14 cellular contexts compared by ENCODE assay signal in genomic region chr10:94496010-94496409, GRCh38. TPM values are rescaled to one million over a fixed set of nuclear protein-coding genes. Genes with fewer than 3 reads are reported as not detected.
A peak's percentile ranks its signal among the peaks of the same experiment; 100 is the strongest.
DNase-seq lines count a peak whose midpoint lies in the region; ATAC-seq, FAIRE-seq and TF ChIP-seq lines count a peak whose summit lies in the region.
"Had no signal": no experiment of that assay in that cellular context is flagged by ENCODE, and none has a peak within 500 bp of the region (broad histone marks: within the 10 kb centered on the region; RNA-seq: fewer than 3 reads in every experiment).

No MANE protein-coding gene starts in this region.

- DNase-seq in HTR-8/SVneo (ENCODE audit: insufficient read length, low spot score) (peak; percentile 33), anterior cingulate cortex (lab: John Stamatoyannopoulos, UW) (no peak), NCI-H524 treated with DMSO at 0.1 percent for 48 hours (lab: John Stamatoyannopoulos, UW) (no peak), middle frontal gyrus (ENCODE audit: extremely low spot score, low spot score) (no peak), gastrocnemius medialis (no peak)
- DNase-seq: aorta; NCI-H1417 treated with DMSO at 0.1 percent for 48 hours; nephron progenitor cell; stimulated activated naive CD8-positive, alpha-beta T cell treated with anti-CD3 and anti-CD28 coated beads, Interleukin-15, Interleukin-2, amounts not matched to agents 100 U/mL and 50 U/mL, for 24 hours; T-helper 9 cell had no signal

- no peak overlapping the region for H3K9ac ChIP-seq in skeletal muscle satellite cell (ENCODE audit: low read depth, low read length)

- ATAC-seq in GM18873 (IDR thresholded peaks at IDR 0.05; ENCODE audit: low FRiP score, unreplicated experiment) (peak; percentile 50), HG02588 (IDR thresholded peaks at IDR 0.05; ENCODE audit: unreplicated experiment) (peak; percentile 49), gastrocnemius medialis (no peak)
- ATAC-seq: stimulated activated naive CD8-positive, alpha-beta T cell treated with anti-CD3 and anti-CD28 coated beads, Interleukin-15, Interleukin-2, amounts not matched to agents 100 U/mL and 50 U/mL, for 24 hours had no signal

- intact Hi-C loops in gastrocnemius medialis (cut with DNase I; ENCODE audit: low total_unique reads), result no loop called here

- TF ChIP-seq POLR2A in gastrocnemius medialis (IDR thresholded peaks at IDR 0.05), result no peak

- no peak for TF ChIP-seq CTCF in gastrocnemius medialis (IDR thresholded peaks at IDR 0.05 in 4 of 5, conservative IDR thresholded peaks at IDR 0.05 in 1 of 5)

- peak overlapping the region; percentile 63 for H3K4me2 ChIP-seq in skeletal muscle satellite cell (ENCODE audit: low read length)

- H3K9me3 ChIP-seq in skeletal muscle satellite cell (replicated peaks; ENCODE audit: low read length), result no peaks in the 10 kb centered on the region
- H3K9me3 ChIP-seq in gastrocnemius medialis, result no peaks in the 10 kb centered on the region

- no peak overlapping the region for H3K4me3 ChIP-seq in skeletal muscle satellite cell (ENCODE audit: low read length)
- no peak overlapping the region for H3K4me3 ChIP-seq in gastrocnemius medialis

- FAIRE-seq in HTR-8/SVneo (lab: Jason Lieb, UNC), result no peak

- H3K36me3 ChIP-seq in skeletal muscle satellite cell (ENCODE audit: insufficient read depth, low read length), result no peaks in the 10 kb centered on the region
- peaks cover 0 to 6% of the 10 kb centered on the region in 2 donors for H3K36me3 ChIP-seq in gastrocnemius medialis

- no peak overlapping the region for H3K27ac ChIP-seq in gastrocnemius medialis
- H3K27ac ChIP-seq: epithelial cell of prostate had no signal

- in situ Hi-C loops in gastrocnemius medialis (cut with MboI; ENCODE audit: low sequenced_read_pairs in 4 of 4), result no loop called here

- H3K4me1 ChIP-seq in skeletal muscle satellite cell (ENCODE audit: control insufficient read depth, insufficient read depth, low read length) (peaks cover 12% of the 10 kb centered on the region), gastrocnemius medialis (peaks cover 0 to 6% of the 10 kb centered on the region in 2 donors)

- H3K27me3 ChIP-seq in skeletal muscle satellite cell (ENCODE audit: control insufficient read depth, insufficient read depth, low read length) (no peaks in the 10 kb centered on the region), gastrocnemius medialis (no peaks in the 10 kb centered on the region)

RNA-seq across cellular contexts. Expression of gene HELLS, which starts 49.6 kb away (rescaled TPM):
- 23.4 and 41.1 TPM in 2 replicates for total RNA-seq in skeletal muscle satellite cell (2012; rRNA removed)
- under 1 TPM; 0.12 to 0.53 (median 0.14) TPM for total RNA-seq in gastrocnemius medialis

Comparison
In these comparisons a context has a peak if more than half of its experiments do, and no peak if none do; other contexts are left out.
1. ATAC-seq: peak in GM18873 (single experiment) and HG02588 (single experiment); none in gastrocnemius medialis (0 of 2).